In genomic region chr4:190022614-190023281, GRCh38 we compare ENCODE assay signal across 13 cellular contexts. TPM values are rescaled to one million over a fixed set of nuclear protein-coding genes. Genes with fewer than 3 reads are reported as not detected.
A peak's percentile ranks its signal among the peaks of the same experiment; 100 is the strongest.
DNase-seq lines count a peak whose midpoint lies in the region; ATAC-seq and TF ChIP-seq lines count a peak whose summit lies in the region.
"Not testable (repeated sequence)": the region's sequence is repeated elsewhere in the genome, so short reads cannot be mapped to it uniquely, and the experiment has no call there.
"Had no signal": no experiment of that assay in that cellular context is flagged by ENCODE, and none has a peak within 500 bp of the region (broad histone marks: within the 10 kb centered on the region; RNA-seq: fewer than 3 reads in every experiment).

No MANE protein-coding gene starts in this region.

- H3K27ac Mint-ChIP-seq in T-helper 1 cell treated with Interleukin-12 subunit alpha and Interleukin-12 subunit beta and Interleukin-4 antibody, amounts not matched to agents 30 μg/mL and 1 μg/mL, for 36 hours: peak overlapping the region; percentile 73
- not testable (repeated sequence) for H3K27ac Mint-ChIP-seq in activated T-helper 17 cell treated with anti-CD3 and anti-CD28 coated beads, Interleukin-2, amount 50 U/mL, for 72 hours; osteocyte (ENCODE audit: unreplicated experiment)
- H3K27ac Mint-ChIP-seq in immature natural killer cell: peak overlapping the region in 1 of 6 donors; percentile 22

- not testable (repeated sequence) for TF ChIP-seq POLR2A in upper lobe of left lung (IDR thresholded peaks at IDR 0.05)

- H3K9me3 Mint-ChIP-seq in T-helper 1 cell treated with Interleukin-12 subunit alpha and Interleukin-12 subunit beta and Interleukin-4 antibody, amounts not matched to agents 30 μg/mL and 1 μg/mL, for 36 hours; activated T-helper 17 cell treated with anti-CD3 and anti-CD28 coated beads, Interleukin-2, amount 50 U/mL, for 72 hours; immature natural killer cell; osteocyte (ENCODE audit: unreplicated experiment): not testable (repeated sequence)

- not testable (repeated sequence) for H3K27ac ChIP-seq in coronary artery, upper lobe of left lung

- H3K36me3 Mint-ChIP-seq in T-helper 1 cell treated with Interleukin-12 subunit alpha and Interleukin-12 subunit beta and Interleukin-4 antibody, amounts not matched to agents 30 μg/mL and 1 μg/mL, for 36 hours (ENCODE audit: low read depth); immature natural killer cell; osteocyte (ENCODE audit: unreplicated experiment): not testable (repeated sequence)
- H3K36me3 Mint-ChIP-seq in activated T-helper 17 cell treated with anti-CD3 and anti-CD28 coated beads, Interleukin-2, amount 50 U/mL, for 72 hours (ENCODE audit: low read depth): peaks cover 17% of the 10 kb centered on the region

- H3K27me3 Mint-ChIP-seq in T-helper 1 cell treated with Interleukin-12 subunit alpha and Interleukin-12 subunit beta and Interleukin-4 antibody, amounts not matched to agents 30 μg/mL and 1 μg/mL, for 36 hours (ENCODE audit: low read depth): peaks cover 43% of the 10 kb centered on the region
- H3K27me3 Mint-ChIP-seq in activated T-helper 17 cell treated with anti-CD3 and anti-CD28 coated beads, Interleukin-2, amount 50 U/mL, for 72 hours: peaks cover 23% of the 10 kb centered on the region
- peaks cover 6 to 19% (median 16%) of the 10 kb centered on the region in 3 donors for H3K27me3 Mint-ChIP-seq in immature natural killer cell (ENCODE audit: low read depth in 3 of 3)
- H3K27me3 Mint-ChIP-seq in osteocyte (ENCODE audit: unreplicated experiment): not testable (repeated sequence)

- not testable (repeated sequence) for H3K36me3 ChIP-seq in upper lobe of left lung

- not testable (repeated sequence) for TF ChIP-seq EP300 in upper lobe of left lung (IDR thresholded peaks at IDR 0.05)

- whole genome bisulfite sequencing in upper lobe of left lung, 2 donors: 23 to 33% methylated on average over 19 to 38 of the region's 47 CpGs

- DNase-seq in coronary artery (ENCODE audit: low spot score); immature natural killer cell: not testable (repeated sequence)
- DNase-seq in osteocyte (ENCODE audit: extremely low spot score, unreplicated experiment) (peak; percentile 84), upper lobe of left lung (peak in 1 of 2 donors; percentile 82)

- peak overlapping the region; percentile 62 for H3K4me3 ChIP-seq in coronary artery
- peak overlapping the region in 3 of 4 donors; percentile 24 to 37 (median 30) for H3K4me3 ChIP-seq in upper lobe of left lung

- not testable (repeated sequence) for H3K9me3 ChIP-seq in upper lobe of left lung

- H3K4me1 Mint-ChIP-seq in T-helper 1 cell treated with Interleukin-12 subunit alpha and Interleukin-12 subunit beta and Interleukin-4 antibody, amounts not matched to agents 30 μg/mL and 1 μg/mL, for 36 hours (ENCODE audit: low read depth): peaks cover 13% of the 10 kb centered on the region
- H3K4me1 Mint-ChIP-seq in activated T-helper 17 cell treated with anti-CD3 and anti-CD28 coated beads, Interleukin-2, amount 50 U/mL, for 72 hours: peaks cover 19% of the 10 kb centered on the region
- H3K4me1 Mint-ChIP-seq in immature natural killer cell: peaks cover 12 to 22% of the 10 kb centered on the region in 2 donors
- H3K4me1 Mint-ChIP-seq in osteocyte (ENCODE audit: unreplicated experiment): not testable (repeated sequence)

- ATAC-seq in GM18867 (IDR thresholded peaks at IDR 0.05; ENCODE audit: unreplicated experiment): peak; percentile 47
- ATAC-seq in HG02798 (IDR thresholded peaks at IDR 0.05; ENCODE audit: poor library complexity, unreplicated experiment): peak; percentile 48
- peak; percentile 58 for ATAC-seq in activated T-helper 17 cell treated with anti-CD3 and anti-CD28 coated beads, Interleukin-2, amount 50 U/mL, for 72 hours (replicated peaks)
- ATAC-seq in upper lobe of left lung (ENCODE audit: low FRiP score in 2 of 2): peak; percentile 76 to 90

- TF ChIP-seq CTCF in coronary artery (IDR thresholded peaks at IDR 0.05); osteocyte (IDR thresholded peaks at IDR 0.05); upper lobe of left lung (IDR thresholded peaks at IDR 0.05): not testable (repeated sequence)

- H3K4me3 Mint-ChIP-seq in T-helper 1 cell treated with Interleukin-12 subunit alpha and Interleukin-12 subunit beta and Interleukin-4 antibody, amounts not matched to agents 30 μg/mL and 1 μg/mL, for 36 hours: peak overlapping the region; percentile 68
- H3K4me3 Mint-ChIP-seq in activated T-helper 17 cell treated with anti-CD3 and anti-CD28 coated beads, Interleukin-2, amount 50 U/mL, for 72 hours: peak overlapping the region; percentile 68
- peak overlapping the region; percentile 62 to 88 (median 80) for H3K4me3 Mint-ChIP-seq in immature natural killer cell
- H3K4me3 Mint-ChIP-seq in osteocyte (ENCODE audit: unreplicated experiment): not testable (repeated sequence)

- peaks cover 10 to 28% (median 13%) of the 10 kb centered on the region in 4 donors for H3K4me1 ChIP-seq in upper lobe of left lung

- H3K27me3 ChIP-seq in upper lobe of left lung: peaks cover 0 to 29% (median 15%) of the 10 kb centered on the region in 4 donors

RNA-seq across cellular contexts. Expression of gene FRG2, which starts 4.3 kb away (rescaled TPM):
- under 1 TPM in 1 of 2 donors, not detected in 1; 0.69 TPM for total RNA-seq in activated T-helper 17 cell treated with anti-CD3 and anti-CD28 coated beads, Interleukin-2, amount 50 U/mL, for 72 hours
- polyA plus RNA-seq in immature natural killer cell: not detected
- total RNA-seq in osteocyte: not detected in 2 replicates
- not detected for total RNA-seq in upper lobe of left lung
- total RNA-seq: dorsolateral prefrontal cortex, lower leg skin, skeletal muscle tissue had no signal
- polyA plus RNA-seq: neural cell had no signal

RNA-seq across cellular contexts. Expression of gene DBET, which starts 41.6 kb away (rescaled TPM):
- not detected for total RNA-seq in activated T-helper 17 cell treated with anti-CD3 and anti-CD28 coated beads, Interleukin-2, amount 50 U/mL, for 72 hours
- not detected for polyA plus RNA-seq in immature natural killer cell
- total RNA-seq in osteocyte (not detected in 2 replicates), upper lobe of left lung (not detected)
- total RNA-seq: lower leg skin, RPMI7951, skeletal muscle tissue had no signal
- polyA plus RNA-seq: neural cell had no signal
